ENCODE assay signal across 8 cellular contexts in the genomic region with DNA sequence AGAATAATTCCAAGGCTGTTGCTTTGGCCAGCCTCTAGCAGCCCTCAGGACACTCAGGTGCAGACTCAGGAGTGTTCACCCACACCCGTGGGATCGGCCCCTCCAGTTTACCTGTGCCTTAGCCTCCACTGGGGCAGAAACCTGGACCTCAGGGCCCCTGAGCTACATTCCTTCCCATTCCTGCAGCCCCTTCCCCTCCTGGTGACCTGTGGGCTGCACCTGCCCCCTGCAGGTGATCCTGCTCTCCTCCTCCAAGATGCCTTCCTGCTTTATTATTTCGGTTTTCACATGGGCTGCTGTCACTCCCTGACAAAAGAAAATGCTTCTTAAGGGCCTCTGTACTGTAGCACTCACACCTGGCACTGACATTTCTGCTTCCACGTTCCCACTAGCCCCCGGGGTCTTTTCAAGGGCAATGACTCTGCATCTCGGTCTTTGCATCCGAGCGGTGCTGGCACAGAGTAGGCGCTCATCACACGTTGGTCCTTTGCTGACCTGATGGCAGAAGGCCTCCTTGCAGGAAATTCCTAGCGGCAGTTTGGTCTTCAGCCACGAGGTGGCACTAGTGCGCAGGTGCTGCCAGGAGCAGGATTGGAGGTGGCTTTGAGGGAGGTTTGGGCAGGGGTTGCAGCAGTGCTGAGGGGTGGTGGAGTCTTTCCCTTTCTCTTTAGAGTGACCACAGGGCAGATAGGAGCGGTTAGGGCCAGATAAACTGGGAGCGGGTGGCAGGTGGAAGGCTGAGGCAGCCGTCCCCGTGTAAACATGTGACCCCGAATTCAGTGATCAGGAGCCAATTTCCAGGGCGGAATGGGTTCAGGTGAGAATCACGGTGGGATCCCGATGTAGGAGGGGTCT. TPM values are rescaled to one million over a fixed set of nuclear protein-coding genes. Genes with fewer than 3 reads are reported as not detected.
DNase-seq lines count a peak whose midpoint lies in the region; ATAC-seq and TF ChIP-seq lines count a peak whose summit lies in the region.

No MANE protein-coding gene starts in this region.

- ATAC-seq in activated CD4-positive, CD25-positive, alpha-beta regulatory T cell treated with anti-CD3 and anti-CD28 coated beads, Interleukin-2, amount 50 U/mL, for 24 hours, result peak; percentile 36 to 51
- ATAC-seq in left lobe of liver, result peak; percentile 93
- ATAC-seq in GM19467 (IDR thresholded peaks at IDR 0.05; ENCODE audit: unreplicated experiment), result no peak

- TF ChIP-seq CTCF in GM20000 (IDR thresholded peaks at IDR 0.05; ENCODE audit: extremely low read depth, missing control alignments), result peak; percentile 80

- peak; percentile 73 for DNase-seq in AG08396 (ENCODE audit: low spot score)
- DNase-seq in GM20000 (ENCODE audit: low spot score), result peak; percentile 73
- DNase-seq in NCI-H2227 treated with DMSO at 0.1 percent for 48 hours (lab: John Stamatoyannopoulos, UW), result peak; percentile 80
- peak; percentile 44 for DNase-seq in central memory CD4-positive, alpha-beta T cell
- DNase-seq in left lobe of liver (ENCODE audit: low spot score), result peak; percentile 69
- DNase-seq in stimulated activated CD4-positive, alpha-beta T cell treated with anti-CD3 and anti-CD28 coated beads, TNF-alpha, amount 100 ng/mL, for 1 hour (ENCODE audit: low read depth in 3 of 3, low spot score in 1 of 3), result peak; percentile 13 to 61 (median 34)

RNA-seq across cellular contexts. Expression of a gene that starts 25.3 kb away (rescaled TPM):
- 6.0 TPM for total RNA-seq in left lobe of liver
